In genomic region chr3:188975612-188976314, GRCh38 we compare ENCODE assay signal across 1 cellular context.
TF ChIP-seq lines count a peak whose summit lies in the region.

No MANE protein-coding gene starts in this region.

TF ChIP-seq in SK-N-SH treated with all-trans-retinoic acid at 6 μM for 48 hours, 23 proteins besides CTCF, POLR2A, EP300 and RAD21 (continued from another document):
- TF ChIP-seq CSRNP3 (CRISPR knock-in tag; IDR thresholded peaks at IDR 0.05) (no peak), SNAI2 (CRISPR knock-in tag; IDR thresholded peaks at IDR 0.05) (no peak), BACH2 (CRISPR knock-in tag; IDR thresholded peaks at IDR 0.05; ENCODE audit: borderline replicate concordance) (no peak), GLIS3 (CRISPR knock-in tag; IDR thresholded peaks at IDR 0.05) (no peak), ESRRG (CRISPR knock-in tag; IDR thresholded peaks at IDR 0.05) (no peak), TOX (CRISPR knock-in tag; IDR thresholded peaks at IDR 0.05; ENCODE audit: borderline replicate concordance) (no peak), PATZ1 (CRISPR knock-in tag; IDR thresholded peaks at IDR 0.05; ENCODE audit: borderline replicate concordance) (no peak)
- TF ChIP-seq, protein P1, sequence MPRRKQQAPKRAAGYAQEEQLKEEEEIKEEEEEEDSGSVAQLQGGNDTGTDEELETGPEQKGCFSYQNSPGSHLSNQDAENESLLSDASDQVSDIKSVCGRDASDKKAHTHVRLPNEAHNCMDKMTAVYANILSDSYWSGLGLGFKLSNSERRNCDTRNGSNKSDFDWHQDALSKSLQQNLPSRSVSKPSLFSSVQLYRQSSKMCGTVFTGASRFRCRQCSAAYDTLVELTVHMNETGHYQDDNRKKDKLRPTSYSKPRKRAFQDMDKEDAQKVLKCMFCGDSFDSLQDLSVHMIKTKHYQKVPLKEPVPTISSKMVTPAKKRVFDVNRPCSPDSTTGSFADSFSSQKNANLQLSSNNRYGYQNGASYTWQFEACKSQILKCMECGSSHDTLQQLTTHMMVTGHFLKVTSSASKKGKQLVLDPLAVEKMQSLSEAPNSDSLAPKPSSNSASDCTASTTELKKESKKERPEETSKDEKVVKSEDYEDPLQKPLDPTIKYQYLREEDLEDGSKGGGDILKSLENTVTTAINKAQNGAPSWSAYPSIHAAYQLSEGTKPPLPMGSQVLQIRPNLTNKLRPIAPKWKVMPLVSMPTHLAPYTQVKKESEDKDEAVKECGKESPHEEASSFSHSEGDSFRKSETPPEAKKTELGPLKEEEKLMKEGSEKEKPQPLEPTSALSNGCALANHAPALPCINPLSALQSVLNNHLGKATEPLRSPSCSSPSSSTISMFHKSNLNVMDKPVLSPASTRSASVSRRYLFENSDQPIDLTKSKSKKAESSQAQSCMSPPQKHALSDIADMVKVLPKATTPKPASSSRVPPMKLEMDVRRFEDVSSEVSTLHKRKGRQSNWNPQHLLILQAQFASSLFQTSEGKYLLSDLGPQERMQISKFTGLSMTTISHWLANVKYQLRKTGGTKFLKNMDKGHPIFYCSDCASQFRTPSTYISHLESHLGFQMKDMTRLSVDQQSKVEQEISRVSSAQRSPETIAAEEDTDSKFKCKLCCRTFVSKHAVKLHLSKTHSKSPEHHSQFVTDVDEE (CRISPR knock-in tag; IDR thresholded peaks at IDR 0.05) = no peak
